In genomic region chr7:28017372-28017771, GRCh38 we compare ENCODE assay signal across 18 cellular contexts.
A peak's percentile ranks its signal among the peaks of the same experiment; 100 is the strongest.
DNase-seq lines count a peak whose midpoint lies in the region; ATAC-seq, FAIRE-seq and TF ChIP-seq lines count a peak whose summit lies in the region.
"Had no signal": no experiment of that assay in that cellular context is flagged by ENCODE, and none has a peak within 500 bp of the region (broad histone marks: within the 10 kb centered on the region; RNA-seq: fewer than 3 reads in every experiment).

No MANE protein-coding gene starts in this region.

- TF ChIP-seq CTCF in fibroblast of villous mesenchyme (IDR thresholded peaks at IDR 0.05; ENCODE audit: insufficient read depth, low read depth, low read length) (no peak), smooth muscle cell (IDR thresholded peaks at IDR 0.05; ENCODE audit: borderline replicate concordance, insufficient read depth, poor library complexity, severe bottlenecking) (no peak), endothelial cell (IDR thresholded peaks at IDR 0.05; ENCODE audit: unreplicated experiment) (no peak)

- H3K27ac ChIP-seq in smooth muscle cell (ENCODE audit: low read depth) = peak overlapping the region; percentile 64
- H3K27ac ChIP-seq: epithelial cell of prostate, thoracic aorta had no signal

- DNase-seq in ELR (ENCODE audit: low read depth) (peak; percentile 77), fibroblast of villous mesenchyme (ENCODE audit: low read depth) (peak; percentile 70), smooth muscle cell (lab: John Stamatoyannopoulos, UW; ENCODE audit: unreplicated experiment) (no peak), GM19239 (ENCODE audit: insufficient read length, low spot score) (no peak), endothelial cell (ENCODE audit: low spot score) (no peak)
- DNase-seq in activated CD4-positive, alpha-beta memory T cell treated with anti-CD3 and anti-CD28 coated beads for 36 hours = no peak
- DNase-seq: activated B cell treated with CpG ODN at 0.5 μM for 24 hours; activated effector memory CD4-positive, alpha-beta T cell treated with Interleukin-2 at 50 U/mL for 16 hours; DMS153; NCI-H1048; NCI-H2171 treated with DMSO at 0.1 percent for 48 hours; occipital lobe; stimulated activated CD4-positive, alpha-beta T cell treated with anti-CD3 and anti-CD28 coated beads, Interleukin-4, amount 100 ng/mL, for 4 hours had no signal

- H4K20me1 ChIP-seq in smooth muscle cell (ENCODE audit: low read depth) = no peaks in the 10 kb centered on the region

- H3K4me1 ChIP-seq in smooth muscle cell (ENCODE audit: low read depth) = peaks cover 11% of the 10 kb centered on the region

- peaks cover 7% of the 10 kb centered on the region for H3K9me3 Mint-ChIP-seq in activated CD4-positive, alpha-beta memory T cell treated with anti-CD3 and anti-CD28 coated beads for 36 hours
- H3K9me3 Mint-ChIP-seq in endothelial cell (ENCODE audit: unreplicated experiment) = no peaks in the 10 kb centered on the region

- intact Hi-C loops in activated CD4-positive, alpha-beta memory T cell treated with anti-CD3 and anti-CD28 coated beads for 36 hours (cut with micrococcal nuclease) = no loop called here

- no peaks in the 10 kb centered on the region for H3K9me3 ChIP-seq in smooth muscle cell (replicated peaks; ENCODE audit: low read depth)
- H3K9me3 ChIP-seq: thoracic aorta had no signal

- H3F3A ChIP-seq in smooth muscle cell (ENCODE audit: low read depth) = no peaks in the 10 kb centered on the region

- H3K27ac Mint-ChIP-seq in activated CD4-positive, alpha-beta memory T cell treated with anti-CD3 and anti-CD28 coated beads for 36 hours = no peak overlapping the region
- H3K27ac Mint-ChIP-seq in endothelial cell (ENCODE audit: unreplicated experiment) = no peak overlapping the region
- H3K27ac Mint-ChIP-seq: activated B cell treated with CpG ODN at 0.5 μM for 24 hours had no signal

- 73% methylated on average over 4 of the region's 4 CpGs for WGBS in smooth muscle cell (ENCODE audit: low lambda C conversion rate)

- no peaks in the 10 kb centered on the region for H3K27me3 Mint-ChIP-seq in activated CD4-positive, alpha-beta memory T cell treated with anti-CD3 and anti-CD28 coated beads for 36 hours
- H3K27me3 Mint-ChIP-seq in endothelial cell (ENCODE audit: unreplicated experiment) = peaks cover 7% of the 10 kb centered on the region
- H3K27me3 Mint-ChIP-seq: activated B cell treated with CpG ODN at 0.5 μM for 24 hours had no signal

- no peak overlapping the region for H2AFZ ChIP-seq in smooth muscle cell (ENCODE audit: low read depth)

- H3K79me2 ChIP-seq in smooth muscle cell (ENCODE audit: low read depth) = peaks cover 24% of the 10 kb centered on the region

- H3K4me3 Mint-ChIP-seq in activated CD4-positive, alpha-beta memory T cell treated with anti-CD3 and anti-CD28 coated beads for 36 hours = no peak overlapping the region
- H3K4me3 Mint-ChIP-seq in endothelial cell (ENCODE audit: unreplicated experiment) = no peak overlapping the region
- H3K4me3 Mint-ChIP-seq: activated B cell treated with CpG ODN at 0.5 μM for 24 hours had no signal

- H3K36me3 ChIP-seq in smooth muscle cell (ENCODE audit: low read depth) = no peaks in the 10 kb centered on the region
- H3K36me3 ChIP-seq: thoracic aorta had no signal

- H3K4me3 ChIP-seq in fibroblast of villous mesenchyme (ENCODE audit: low read depth, low read length) (no peak overlapping the region), smooth muscle cell (no peak overlapping the region)
- H3K4me3 ChIP-seq: thoracic aorta had no signal

- peaks cover 7% of the 10 kb centered on the region for H3K36me3 Mint-ChIP-seq in activated CD4-positive, alpha-beta memory T cell treated with anti-CD3 and anti-CD28 coated beads for 36 hours
- peaks cover 6% of the 10 kb centered on the region for H3K36me3 Mint-ChIP-seq in endothelial cell (ENCODE audit: low read depth, unreplicated experiment)

- H3K9ac ChIP-seq in smooth muscle cell (ENCODE audit: low read depth) = no peak overlapping the region

- CTCF ChIA-PET in activated CD4-positive, alpha-beta memory T cell treated with anti-CD3 and anti-CD28 coated beads for 36 hours (lab: Charles Lee) = no interaction called here

- ATAC-seq in SK-N-SH treated with all-trans-retinoic acid at 6 μM for 48 hours (0 out of 3 replicates have a peak, but pooled peaks have one; percentile 6), HG03108 (IDR thresholded peaks at IDR 0.05; ENCODE audit: unreplicated experiment) (no peak)
- ATAC-seq: left lobe of liver had no signal

- H3K4me1 Mint-ChIP-seq in activated CD4-positive, alpha-beta memory T cell treated with anti-CD3 and anti-CD28 coated beads for 36 hours (ENCODE audit: low read depth) = peaks cover 2% of the 10 kb centered on the region
- peaks cover 13% of the 10 kb centered on the region for H3K4me1 Mint-ChIP-seq in endothelial cell (ENCODE audit: unreplicated experiment)

- POLR2A ChIA-PET in activated CD4-positive, alpha-beta memory T cell treated with anti-CD3 and anti-CD28 coated beads for 36 hours (lab: Charles Lee) = no interaction called here

- peak overlapping the region; percentile 40 for H3K4me2 ChIP-seq in smooth muscle cell

- no peak for FAIRE-seq in GM19239 (lab: Jason Lieb, UNC)

- no peaks in the 10 kb centered on the region for H3K27me3 ChIP-seq in smooth muscle cell (ENCODE audit: low read depth)

TF ChIP-seq in SK-N-SH treated with all-trans-retinoic acid at 6 μM for 48 hours, 23 proteins besides CTCF, POLR2A, EP300 and RAD21 (continues in another document):
- TF ChIP-seq BACH2 (CRISPR knock-in tag; IDR thresholded peaks at IDR 0.05; ENCODE audit: borderline replicate concordance) (no peak), CREB5 (CRISPR knock-in tag; IDR thresholded peaks at IDR 0.05; ENCODE audit: low read depth) (no peak), ZFP3 (CRISPR knock-in tag; IDR thresholded peaks at IDR 0.05) (no peak), GLIS3 (CRISPR knock-in tag; IDR thresholded peaks at IDR 0.05) (no peak), ZFP30 (CRISPR knock-in tag; IDR thresholded peaks at IDR 0.05) (no peak), PATZ1 (CRISPR knock-in tag; IDR thresholded peaks at IDR 0.05; ENCODE audit: borderline replicate concordance) (no peak), ZNF70 (CRISPR knock-in tag; IDR thresholded peaks at IDR 0.05) (no peak), POU6F1 (CRISPR knock-in tag; IDR thresholded peaks at IDR 0.05; ENCODE audit: borderline replicate concordance, low read depth) (no peak), ARNTL (CRISPR knock-in tag; IDR thresholded peaks at IDR 0.05; ENCODE audit: borderline replicate concordance, low read depth) (no peak), ZC3H10 (CRISPR knock-in tag; IDR thresholded peaks at IDR 0.05) (no peak), OSR1 (CRISPR knock-in tag; IDR thresholded peaks at IDR 0.05) (no peak), TOX (CRISPR knock-in tag; IDR thresholded peaks at IDR 0.05; ENCODE audit: borderline replicate concordance) (no peak), ISL1 (CRISPR knock-in tag; IDR thresholded peaks at IDR 0.05) (no peak), SNAI2 (CRISPR knock-in tag; IDR thresholded peaks at IDR 0.05) (no peak), ZNF565 (CRISPR knock-in tag; conservative IDR thresholded peaks at IDR 0.05; ENCODE audit: low read depth) (no peak), ESRRG (CRISPR knock-in tag; IDR thresholded peaks at IDR 0.05) (no peak), RARB (CRISPR knock-in tag; IDR thresholded peaks at IDR 0.05) (no peak), ZNF8 (CRISPR knock-in tag; IDR thresholded peaks at IDR 0.05) (no peak)

Comparison
In these comparisons a context has a peak if more than half of its experiments do, and no peak if none do; other contexts are left out.
1. DNase-seq: peak in ELR (single experiment) and fibroblast of villous mesenchyme (single experiment); none in smooth muscle cell (single experiment), GM19239 (single experiment), activated CD4-positive, alpha-beta memory T cell treated with anti-CD3 and anti-CD28 coated beads for 36 hours (single experiment) and endothelial cell (single experiment).